ENCODE assay signal across 29 cellular contexts in genomic region chr2:35160871-35161270, GRCh38.
"Had no signal": no experiment of that assay in that cellular context is flagged by ENCODE, and none has a peak within 500 bp of the region (broad histone marks: within the 10 kb centered on the region; RNA-seq: fewer than 3 reads in every experiment).

No MANE protein-coding gene starts in this region.

- ATAC-seq: heart right ventricle; left lung; naive thymus-derived CD4-positive, alpha-beta T cell; sciatic nerve; stimulated activated naive CD8-positive, alpha-beta T cell treated with anti-CD3 and anti-CD28 coated beads, Interleukin-15, amount 100 ng/mL, for 72 hours had no signal

- H3K27ac ChIP-seq: coronary artery, esophagus squamous epithelium, heart right ventricle, left lung, neural progenitor cell, parathyroid adenoma, prostate gland, right atrium auricular region, suprapubic skin, vagina had no signal

- H3K79me2 ChIP-seq: parathyroid adenoma had no signal

- H3K4me2 ChIP-seq: neural progenitor cell, smooth muscle cell had no signal

- H2AFZ ChIP-seq: neural progenitor cell, parathyroid adenoma had no signal

- H3K4me3 ChIP-seq: coronary artery, esophagus squamous epithelium, heart right ventricle, left lung, neural progenitor cell, prostate gland, right atrium auricular region, smooth muscle cell, suprapubic skin, vagina had no signal

- H3K9ac ChIP-seq: neural progenitor cell, parathyroid adenoma had no signal

- H3K9me3 ChIP-seq: esophagus squamous epithelium, left lung, prostate gland, right atrium auricular region, suprapubic skin, vagina had no signal

- H3K4me1 ChIP-seq: esophagus squamous epithelium, heart right ventricle, left lung, neural progenitor cell, parathyroid adenoma, prostate gland, right atrium auricular region, suprapubic skin, vagina had no signal

- DNase-seq: dermis blood vessel endothelial cell; effector memory CD4-positive, alpha-beta T cell; erythroblast; esophagus squamous epithelium; foreskin melanocyte; glutamatergic neuron; heart right ventricle; hippocampal formation; kidney; left lung; mesenchymal stem cell; midbrain; naive thymus-derived CD4-positive, alpha-beta T cell; stimulated activated CD4-positive, alpha-beta T cell treated with anti-CD3 and anti-CD28 coated beads, Interleukin-12 subunit alpha, Interleukin-12 subunit beta, amount 100 ng/mL, for 4 hours; stimulated activated CD4-positive, alpha-beta T cell treated with anti-CD3 and anti-CD28 coated beads, Interleukin-1b, Interleukin-23, amount 100 ng/mL, for 48 hours; stimulated activated CD4-positive, alpha-beta T cell treated with anti-CD3 and anti-CD28 coated beads, Interleukin-4, amount 100 ng/mL, for 1 hour; stimulated activated CD8-positive, alpha-beta memory T cell treated with anti-CD3 and anti-CD28 coated beads, Interleukin-4, amount 100 ng/mL, for 48 hours; stimulated activated naive CD4-positive, alpha-beta T cell; stimulated activated naive CD8-positive, alpha-beta T cell treated with anti-CD3 and anti-CD28 coated beads, Interleukin-15, amount 100 ng/mL, for 72 hours; trophoblast cell had no signal

- H3K36me3 ChIP-seq: esophagus squamous epithelium, heart right ventricle, left lung, neural progenitor cell, prostate gland, right atrium auricular region, suprapubic skin, vagina had no signal

- H3K27me3 ChIP-seq: esophagus squamous epithelium, heart right ventricle, left lung, neural progenitor cell, right atrium auricular region, suprapubic skin, vagina had no signal
